In genomic region chr9:114551750-114552685, GRCh38 we compare ENCODE assay signal across 8 cellular contexts. TPM values are rescaled to one million over a fixed set of nuclear protein-coding genes. Genes with fewer than 3 reads are reported as not detected.
DNase-seq lines count a peak whose midpoint lies in the region; ATAC-seq, FAIRE-seq and TF ChIP-seq lines count a peak whose summit lies in the region.

No MANE protein-coding gene starts in this region.

- peak overlapping the region; percentile 96 for H3K27ac Mint-ChIP-seq in astrocyte (ENCODE audit: unreplicated experiment)

- no peak overlapping the region for H2AFZ ChIP-seq in astrocyte (ENCODE audit: low read depth, low read length)

- H3K36me3 ChIP-seq in astrocyte (ENCODE audit: insufficient read depth, low read length) (no peaks in the 10 kb centered on the region), upper lobe of right lung (no peaks in the 10 kb centered on the region)

- DNase-seq in NOMO-1 treated with DMSO at 0.1 percent for 48 hours (lab: John Stamatoyannopoulos, UW; ENCODE audit: unreplicated experiment), result peak; percentile 2
- DNase-seq in NOMO-1 (lab: John Stamatoyannopoulos, UW; ENCODE audit: unreplicated experiment in 2 of 2), result no peak
- peak; percentile 99 for DNase-seq in astrocyte (ENCODE audit: low read depth)
- DNase-seq in islet precursor cell, result peak; percentile 99
- no peak for DNase-seq in upper lobe of right lung
- DNase-seq in NCI-H1436 (lab: John Stamatoyannopoulos, UW), result no peak

- peaks cover 2% of the 10 kb centered on the region for H3K36me3 Mint-ChIP-seq in astrocyte (ENCODE audit: low read depth, unreplicated experiment)

- H3K9me3 ChIP-seq in astrocyte (ENCODE audit: insufficient read depth, low read depth, low read length) (no peaks in the 10 kb centered on the region), upper lobe of right lung (no peaks in the 10 kb centered on the region)

- no peaks in the 10 kb centered on the region for H4K20me1 ChIP-seq in astrocyte (ENCODE audit: insufficient read depth, low read length)

- H3K4me1 Mint-ChIP-seq in astrocyte (ENCODE audit: low read depth, unreplicated experiment), result peaks cover 17% of the 10 kb centered on the region

- peaks cover 22% of the 10 kb centered on the region for H3K4me1 ChIP-seq in astrocyte (ENCODE audit: insufficient read depth, low read length)
- H3K4me1 ChIP-seq in upper lobe of right lung, result no peaks in the 10 kb centered on the region

- FAIRE-seq in astrocyte (lab: Jason Lieb, UNC), result peak; percentile 94

- TF ChIP-seq CTCF in astrocyte (IDR thresholded peaks at IDR 0.05; ENCODE audit: insufficient read depth, low read depth, low read length) (no peak), upper lobe of right lung (IDR thresholded peaks at IDR 0.05) (no peak)

- no peaks in the 10 kb centered on the region for H3K79me2 ChIP-seq in astrocyte (ENCODE audit: insufficient read depth, low read length)

- peak; percentile 89 for ATAC-seq in upper lobe of right lung
- no peak for ATAC-seq in HG03378 (IDR thresholded peaks at IDR 0.05; ENCODE audit: unreplicated experiment)
- no peak for ATAC-seq in GM18861 (IDR thresholded peaks at IDR 0.05; ENCODE audit: unreplicated experiment)

- peaks cover 3% of the 10 kb centered on the region for H3K27me3 ChIP-seq in astrocyte (ENCODE audit: insufficient read depth, low read length)
- H3K27me3 ChIP-seq in upper lobe of right lung, result no peaks in the 10 kb centered on the region

- intact Hi-C loops in upper lobe of right lung (cut with DNase I), result no loop called here

- peaks cover 3% of the 10 kb centered on the region for H3K9me3 Mint-ChIP-seq in astrocyte (ENCODE audit: unreplicated experiment)

- peak overlapping the region; percentile 95 for H3K27ac ChIP-seq in astrocyte (ENCODE audit: low read depth, low read length)
- H3K27ac ChIP-seq in upper lobe of right lung, result no peak overlapping the region

- H3K27me3 Mint-ChIP-seq in astrocyte (ENCODE audit: low read depth, unreplicated experiment), result peaks cover 10% of the 10 kb centered on the region

- H3K4me3 ChIP-seq in astrocyte (ENCODE audit: insufficient read depth, low read depth, low read length), result no peak overlapping the region
- H3K4me3 ChIP-seq in upper lobe of right lung, result no peak overlapping the region

- peak overlapping the region; percentile 65 for H3K4me2 ChIP-seq in astrocyte (ENCODE audit: low read length)

- peak overlapping the region; percentile 53 for H3K9ac ChIP-seq in astrocyte (ENCODE audit: low read length)

- no peak overlapping the region for H3K4me3 Mint-ChIP-seq in astrocyte (ENCODE audit: unreplicated experiment)

RNA-seq across cellular contexts. Expression of gene ATP6V1G1, which starts 35.6 kb away (rescaled TPM):
- total RNA-seq in astrocyte (181 and 188 TPM in 2 replicates), upper lobe of right lung (112 TPM)

RNA-seq across cellular contexts. Expression of gene WHRN, which starts 46.7 kb away (rescaled TPM):
- total RNA-seq in astrocyte (9.4 and 10.2 TPM in 2 replicates), upper lobe of right lung (3.1 TPM)

RNA-seq across cellular contexts. Expression of gene TMEM268, which starts 59.1 kb away (rescaled TPM):
- total RNA-seq in astrocyte (11.5 and 12.7 TPM in 2 replicates), upper lobe of right lung (18.4 TPM)

Comparison
In these comparisons a context has a peak if more than half of its experiments do, and no peak if none do; other contexts are left out.
1. DNase-seq: peak in NOMO-1 treated with DMSO at 0.1 percent for 48 hours (single experiment), astrocyte (single experiment) and islet precursor cell (single experiment); none in NOMO-1 (0 of 2), upper lobe of right lung (single experiment) and NCI-H1436 (single experiment).